In genomic region chr11:72814831-72815618, GRCh38 we compare ENCODE assay signal across 8 cellular contexts. TPM values are rescaled to one million over a fixed set of nuclear protein-coding genes. Genes with fewer than 3 reads are reported as not detected.
DNase-seq lines count a peak whose midpoint lies in the region; ATAC-seq and TF ChIP-seq lines count a peak whose summit lies in the region.

No MANE protein-coding gene starts in this region.

- H3K36me3 Mint-ChIP-seq in HFFc6 (ENCODE audit: low read depth) (peaks cover 29% of the 10 kb centered on the region), T-helper 17 cell (ENCODE audit: low read depth) (peaks cover 12% of the 10 kb centered on the region)
- H3K36me3 Mint-ChIP-seq in stimulated activated memory B cell treated with anti-CD40 and anti-IgM and Interleukin-4, amounts not matched to agents 10 μg/mL and 1 μg/mL and 100 μg/mL, for 72 hours, result peaks cover 39% of the 10 kb centered on the region

- peak overlapping the region; percentile 98 for H3K4me3 Mint-ChIP-seq in HFFc6
- H3K4me3 Mint-ChIP-seq in T-helper 17 cell, result peak overlapping the region; percentile 99
- peak overlapping the region; percentile 99 for H3K4me3 Mint-ChIP-seq in stimulated activated memory B cell treated with anti-CD40 and anti-IgM and Interleukin-4, amounts not matched to agents 10 μg/mL and 1 μg/mL and 100 μg/mL, for 72 hours

- H3K27ac Mint-ChIP-seq in HFFc6, result peak overlapping the region; percentile 95
- H3K27ac Mint-ChIP-seq in T-helper 17 cell, result peak overlapping the region; percentile 99
- peak overlapping the region; percentile 94 for H3K27ac Mint-ChIP-seq in stimulated activated memory B cell treated with anti-CD40 and anti-IgM and Interleukin-4, amounts not matched to agents 10 μg/mL and 1 μg/mL and 100 μg/mL, for 72 hours

- H3K27ac ChIP-seq in cingulate gyrus (ENCODE audit: low read depth, low read length), result peak overlapping the region; percentile 91

- H3K4me1 Mint-ChIP-seq in HFFc6 (ENCODE audit: low read depth), result peaks cover 81% of the 10 kb centered on the region
- H3K4me1 Mint-ChIP-seq in T-helper 17 cell, result peaks cover 38% of the 10 kb centered on the region
- peaks cover 67% of the 10 kb centered on the region for H3K4me1 Mint-ChIP-seq in stimulated activated memory B cell treated with anti-CD40 and anti-IgM and Interleukin-4, amounts not matched to agents 10 μg/mL and 1 μg/mL and 100 μg/mL, for 72 hours

- DNase-seq in activated CD8-positive, alpha-beta memory T cell treated with anti-CD3 and anti-CD28 coated beads, Interleukin-2, amount 50 U/mL, for 24 hours (ENCODE audit: extremely low read depth), result peak; percentile 9
- no peak for DNase-seq in activated CD8-positive, alpha-beta memory T cell treated with anti-CD3 and anti-CD28 coated beads, Interleukin-2, amount 50 U/mL, for 4 hours
- DNase-seq in HFFc6 (peak; percentile 60), NB4 (ENCODE audit: low read depth) (peak; percentile 87), T-helper 17 cell (peak in 1 of 3 donors; percentile 13), lower leg skin (ENCODE audit: low spot score in 2 of 2) (peak in 1 of 2 donors; percentile 90)

- no peak for TF ChIP-seq POLR2A in NB4 (IDR thresholded peaks at IDR 0.05; ENCODE audit: extremely low read depth, insufficient read length)
- no peak for TF ChIP-seq POLR2A in lower leg skin (IDR thresholded peaks at IDR 0.05)

- ATAC-seq in T-helper 17 cell, result peak; percentile 18
- peak; percentile 62 for ATAC-seq in stimulated activated memory B cell treated with anti-CD40 and anti-IgM and Interleukin-4, amounts not matched to agents 10 μg/mL and 1 μg/mL and 100 μg/mL, for 72 hours

- 10 to 11% methylated on average over 20 to 23 of the region's 27 CpGs for WGBS in lower leg skin, 2 donors

- intact Hi-C loops in lower leg skin (cut with DNase I; ENCODE audit: low total_unique reads), result no loop called here

- H3K9me3 ChIP-seq in T-helper 17 cell (ENCODE audit: control insufficient read depth, low read length, poor library complexity, severe bottlenecking), result no peaks in the 10 kb centered on the region

- TF ChIP-seq CTCF in HFFc6 (IDR thresholded peaks at IDR 0.05), result no peak
- peak; percentile 1 for TF ChIP-seq CTCF in NB4 (IDR thresholded peaks at IDR 0.05; ENCODE audit: low read depth, low read length)
- TF ChIP-seq CTCF in lower leg skin (IDR thresholded peaks at IDR 0.05), result no peak

- H3K9me3 Mint-ChIP-seq in HFFc6, result no peaks in the 10 kb centered on the region
- H3K9me3 Mint-ChIP-seq in stimulated activated memory B cell treated with anti-CD40 and anti-IgM and Interleukin-4, amounts not matched to agents 10 μg/mL and 1 μg/mL and 100 μg/mL, for 72 hours, result no peaks in the 10 kb centered on the region

- H3K4me3 ChIP-seq in NB4 (ENCODE audit: low read depth, low read length) (peak overlapping the region; percentile 81), lower leg skin (ENCODE audit: low read depth, poor library complexity, severe bottlenecking) (peak overlapping the region; percentile 81)

- H3K27me3 Mint-ChIP-seq in HFFc6 (ENCODE audit: insufficient read depth) (peaks cover 12% of the 10 kb centered on the region), T-helper 17 cell (no peaks in the 10 kb centered on the region)
- no peaks in the 10 kb centered on the region for H3K27me3 Mint-ChIP-seq in stimulated activated memory B cell treated with anti-CD40 and anti-IgM and Interleukin-4, amounts not matched to agents 10 μg/mL and 1 μg/mL and 100 μg/mL, for 72 hours

RNA-seq across cellular contexts. Expression of gene ATG16L2, which starts 0.8 kb away (rescaled TPM):
- 1 to 10 TPM; 5.4 to 9.5 (median 7.6) TPM for total RNA-seq in HFFc6 (2021; fragmentation: NEBNext Ultra II Directional; extraction: Animal tissue kit (Norgen Biotek cat#: 25700))
- total RNA-seq in T-helper 17 cell, result 100 to 1,000 TPM in 1 of 2 donors, 10 to 100 TPM in 1; 95.4 to 121 TPM
- total RNA-seq in lower leg skin, result 100 to 1,000 TPM in 1 of 4 donors, 10 to 100 TPM in 3; 82.6 to 157 (median 92.9) TPM

RNA-seq across cellular contexts. Expression of gene STARD10, which starts 21.2 kb away (rescaled TPM):
- total RNA-seq in HFFc6 (2021; fragmentation: NEBNext Ultra II Directional; extraction: Animal tissue kit (Norgen Biotek cat#: 25700)), result 10 to 100 TPM; 10.8 to 16.9 (median 15.8) TPM
- total RNA-seq in T-helper 17 cell, result 10 to 100 TPM; 12.9 to 17.7 TPM
- total RNA-seq in lower leg skin, result 100 to 1,000 TPM in 3 of 4 donors, 10 to 100 TPM in 1; 90.3 to 119 (median 110) TPM

Comparison
In these comparisons a context has a peak if more than half of its experiments do, and no peak if none do; other contexts are left out.
1. RNA of gene ATG16L2, which starts 0.8 kb away (total RNA-seq): 95.4 to 121 TPM in T-helper 17 cell and 82.6 to 157 TPM in lower leg skin; 5.4 to 9.5 TPM in HFFc6; every median in the first group is over 4 times any median in the second.
2. RNA of gene STARD10, which starts 21.2 kb away (total RNA-seq): 90.3 to 119 TPM in lower leg skin; 12.9 to 17.7 TPM in T-helper 17 cell and 10.8 to 16.9 TPM in HFFc6; every median in the first group is over 4 times any median in the second.
3. Peak in every context shown above with its lines, with median percentiles within 50 percentile points of each other: H3K27ac Mint-ChIP-seq and H3K4me3 Mint-ChIP-seq.